In the genomic region with DNA sequence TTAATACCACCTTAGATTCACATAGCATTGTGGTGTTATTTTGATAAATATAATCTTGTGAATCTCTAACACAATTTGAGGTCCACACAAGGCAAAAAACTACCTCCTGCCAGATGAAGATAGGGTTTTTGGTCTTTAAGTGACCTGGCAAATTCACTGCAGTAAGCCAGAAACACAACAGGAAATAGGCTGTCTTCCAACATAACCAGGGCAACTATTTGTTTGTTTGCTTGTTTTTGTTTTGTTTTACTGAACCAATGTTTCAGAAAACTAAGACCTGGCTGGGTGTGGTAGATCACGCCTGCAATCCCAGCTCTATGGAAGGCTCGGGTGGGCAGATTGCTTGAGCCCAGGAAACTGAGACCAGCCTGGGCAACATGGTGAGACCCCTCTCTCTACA, we compare ENCODE assay signal across 12 cellular contexts.
DNase-seq lines count a peak whose midpoint lies in the region; ATAC-seq and TF ChIP-seq lines count a peak whose summit lies in the region.
"Had no signal": no experiment of that assay in that cellular context is flagged by ENCODE, and none has a peak within 500 bp of the region (broad histone marks: within the 10 kb centered on the region; RNA-seq: fewer than 3 reads in every experiment).

No MANE protein-coding gene starts in this region.

- H3K4me3 ChIP-seq in AG10803 (ENCODE audit: low read length) (no peak overlapping the region), cardiac fibroblast (replicated peaks in 1 of 2; ENCODE audit: low read depth in 2 of 2, low read length in 2 of 2) (no peak overlapping the region)
- H3K4me3 ChIP-seq: adrenal gland had no signal

- H3K36me3 Mint-ChIP-seq in naive thymus-derived CD8-positive, alpha-beta T cell, result peaks cover 0 to 64% (median 15%) of the 10 kb centered on the region in 3 donors
- peaks cover 23% of the 10 kb centered on the region for H3K36me3 Mint-ChIP-seq in MCF 10A (ENCODE audit: insufficient read depth, unreplicated experiment)

- peaks cover 17 to 57% (median 46%) of the 10 kb centered on the region in 4 donors for H3K4me1 Mint-ChIP-seq in naive thymus-derived CD8-positive, alpha-beta T cell
- H3K4me1 Mint-ChIP-seq in MCF 10A (ENCODE audit: insufficient read depth, unreplicated experiment), result no peaks in the 10 kb centered on the region

- no peaks in the 10 kb centered on the region for H3K9me3 ChIP-seq in KOPT-K1 (ENCODE audit: insufficient read depth, low read length, poor library complexity, severe bottlenecking)
- H3K9me3 ChIP-seq: adrenal gland had no signal

- H3K4me3 Mint-ChIP-seq in naive thymus-derived CD8-positive, alpha-beta T cell, result peak overlapping the region in 2 of 10 donors; percentile 18 to 33
- no peak overlapping the region for H3K4me3 Mint-ChIP-seq in MCF 10A (ENCODE audit: unreplicated experiment)
- H3K4me3 Mint-ChIP-seq: dendritic cell treated with granulocyte-macrophage colony-stimulating factor and Interleukin-4, amounts not matched to agents 40 ng/mL and 50 ng/mL, for 4 days had no signal

- CTCF ChIA-PET in MCF 10A (lab: Yijun Ruan, JAX), result interaction anchor here (0.7 kb wide), 1 partner anchor 293 kb away, joined by 5 read pairs; no protein-coding TSS in a partner anchor

- DNase-seq in AG10803 (ENCODE audit: low read depth) (peak; percentile 31), cardiac fibroblast (ENCODE audit: low read depth in 2 of 2) (peak; percentile 37 to 47), NCI-H345 (lab: John Stamatoyannopoulos, UW) (no peak), NCI-H524 treated with DMSO at 0.1 percent for 48 hours (lab: John Stamatoyannopoulos, UW) (no peak), MCF 10A (ENCODE audit: unreplicated experiment) (no peak)
- no peak for DNase-seq in naive thymus-derived CD8-positive, alpha-beta T cell
- DNase-seq: adrenal gland, NCI-H1417 had no signal

- POLR2A ChIA-PET in naive thymus-derived CD8-positive, alpha-beta T cell (lab: Charles Lee), result interaction anchor here (0.6 kb wide), 1 partner anchor 120 kb away, joined by 4 read pairs; no protein-coding TSS in a partner anchor
- POLR2A ChIA-PET in MCF 10A (lab: Yijun Ruan, JAX), result interaction anchor here (0.9 kb wide), 1 partner anchor 111 kb away, joined by 3 read pairs; no protein-coding TSS in a partner anchor

- no peaks in the 10 kb centered on the region for H3K27me3 Mint-ChIP-seq in naive thymus-derived CD8-positive, alpha-beta T cell
- no peaks in the 10 kb centered on the region for H3K27me3 Mint-ChIP-seq in MCF 10A (ENCODE audit: insufficient read depth, unreplicated experiment)
- H3K27me3 Mint-ChIP-seq: dendritic cell treated with granulocyte-macrophage colony-stimulating factor and Interleukin-4, amounts not matched to agents 40 ng/mL and 50 ng/mL, for 4 days had no signal

- peaks cover 61% of the 10 kb centered on the region for H3K36me3 ChIP-seq in KOPT-K1 (ENCODE audit: insufficient read depth, low read length)

- BruUV-seq in MCF 10A (replicated peaks; lab: Mats Ljungman, UMichigan), result no TSS peak

- TF ChIP-seq CTCF in AG10803 (conservative IDR thresholded peaks at IDR 0.05; ENCODE audit: low read length) (no peak), cardiac fibroblast (IDR thresholded peaks at IDR 0.05; ENCODE audit: low read depth, low read length) (no peak), MCF 10A (IDR thresholded peaks at IDR 0.05; ENCODE audit: unreplicated experiment) (no peak)

- peak overlapping the region in 7 of 10 donors; percentile 24 to 86 (median 65) for H3K27ac Mint-ChIP-seq in naive thymus-derived CD8-positive, alpha-beta T cell
- H3K27ac Mint-ChIP-seq in MCF 10A (ENCODE audit: low read depth, unreplicated experiment), result no peak overlapping the region

- no peak for ATAC-seq in naive thymus-derived CD8-positive, alpha-beta T cell
- ATAC-seq in GM18868 (IDR thresholded peaks at IDR 0.05; ENCODE audit: unreplicated experiment), result no peak
- ATAC-seq: Panc1 had no signal

- intact Hi-C loops in MCF 10A (cut with micrococcal nuclease), result no loop called here

- H3K27ac ChIP-seq in KOPT-K1 (ENCODE audit: low read depth, low read length, poor library complexity, severe bottlenecking), result peak overlapping the region; percentile 3

- H3K9me3 Mint-ChIP-seq in naive thymus-derived CD8-positive, alpha-beta T cell, result no peaks in the 10 kb centered on the region
- no peaks in the 10 kb centered on the region for H3K9me3 Mint-ChIP-seq in MCF 10A (ENCODE audit: unreplicated experiment)
- H3K9me3 Mint-ChIP-seq: dendritic cell treated with granulocyte-macrophage colony-stimulating factor and Interleukin-4, amounts not matched to agents 40 ng/mL and 50 ng/mL, for 4 days had no signal

Comparison
In these comparisons a context has a peak if more than half of its experiments do, and no peak if none do; other contexts are left out.
1. DNase-seq: peak in AG10803 (single experiment) and cardiac fibroblast (2 of 2); none in naive thymus-derived CD8-positive, alpha-beta T cell (0 of 10), NCI-H345 (single experiment), NCI-H524 treated with DMSO at 0.1 percent for 48 hours (single experiment) and MCF 10A (single experiment).